In the genomic region with DNA sequence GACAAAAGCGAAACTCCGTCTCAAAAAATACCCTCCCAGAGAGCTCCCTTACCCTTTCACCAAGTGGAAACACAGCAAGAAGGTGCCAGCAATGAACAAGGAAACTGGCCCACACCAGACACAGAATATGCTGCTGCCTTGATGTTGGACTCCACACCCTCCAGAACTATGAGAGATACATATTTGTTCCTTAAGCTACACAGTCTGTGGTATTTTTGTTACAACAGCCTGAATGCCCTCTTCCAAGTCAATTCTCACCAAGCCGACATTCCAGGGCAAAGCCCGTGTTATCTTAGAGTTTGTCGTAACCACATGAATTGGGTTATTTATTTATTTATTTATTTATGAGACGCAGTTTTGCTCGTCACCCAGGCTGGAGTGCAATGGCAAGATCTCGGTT, we compare ENCODE assay signal across 1 cellular context.
TF ChIP-seq lines count a peak whose summit lies in the region.

No MANE protein-coding gene starts in this region.

TF ChIP-seq in H1, 55 proteins besides CTCF, POLR2A, EP300 and RAD21:
- no peak for TF ChIP-seq HDAC6 (IDR thresholded peaks at IDR 0.05; ENCODE audit: low read depth, low read length)
